In the genomic region with DNA sequence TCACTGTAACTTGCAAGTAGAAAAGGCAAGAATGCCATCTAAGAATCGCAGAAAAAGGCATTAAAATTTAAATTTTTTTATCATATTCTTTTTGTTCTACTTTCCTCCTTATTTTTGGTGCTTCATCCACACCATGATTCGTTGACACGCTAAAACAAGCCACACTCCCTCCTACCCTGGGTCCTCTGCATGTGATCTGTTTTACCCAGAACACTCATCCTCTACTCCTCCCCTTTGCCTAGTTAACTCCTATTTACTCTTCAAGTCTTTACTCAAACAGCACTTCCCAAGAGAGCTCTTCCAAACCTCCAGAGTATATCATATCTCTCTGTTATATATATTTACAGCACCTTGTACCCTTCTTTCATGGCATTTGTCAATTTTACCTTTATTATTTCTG, we compare ENCODE assay signal across 1 cellular context.
TF ChIP-seq lines count a peak whose summit lies in the region.

No MANE protein-coding gene starts in this region.

TF ChIP-seq in GM23338, 12 proteins besides CTCF, POLR2A, EP300 and RAD21 (continued from another document):
- TF ChIP-seq, protein P1, sequence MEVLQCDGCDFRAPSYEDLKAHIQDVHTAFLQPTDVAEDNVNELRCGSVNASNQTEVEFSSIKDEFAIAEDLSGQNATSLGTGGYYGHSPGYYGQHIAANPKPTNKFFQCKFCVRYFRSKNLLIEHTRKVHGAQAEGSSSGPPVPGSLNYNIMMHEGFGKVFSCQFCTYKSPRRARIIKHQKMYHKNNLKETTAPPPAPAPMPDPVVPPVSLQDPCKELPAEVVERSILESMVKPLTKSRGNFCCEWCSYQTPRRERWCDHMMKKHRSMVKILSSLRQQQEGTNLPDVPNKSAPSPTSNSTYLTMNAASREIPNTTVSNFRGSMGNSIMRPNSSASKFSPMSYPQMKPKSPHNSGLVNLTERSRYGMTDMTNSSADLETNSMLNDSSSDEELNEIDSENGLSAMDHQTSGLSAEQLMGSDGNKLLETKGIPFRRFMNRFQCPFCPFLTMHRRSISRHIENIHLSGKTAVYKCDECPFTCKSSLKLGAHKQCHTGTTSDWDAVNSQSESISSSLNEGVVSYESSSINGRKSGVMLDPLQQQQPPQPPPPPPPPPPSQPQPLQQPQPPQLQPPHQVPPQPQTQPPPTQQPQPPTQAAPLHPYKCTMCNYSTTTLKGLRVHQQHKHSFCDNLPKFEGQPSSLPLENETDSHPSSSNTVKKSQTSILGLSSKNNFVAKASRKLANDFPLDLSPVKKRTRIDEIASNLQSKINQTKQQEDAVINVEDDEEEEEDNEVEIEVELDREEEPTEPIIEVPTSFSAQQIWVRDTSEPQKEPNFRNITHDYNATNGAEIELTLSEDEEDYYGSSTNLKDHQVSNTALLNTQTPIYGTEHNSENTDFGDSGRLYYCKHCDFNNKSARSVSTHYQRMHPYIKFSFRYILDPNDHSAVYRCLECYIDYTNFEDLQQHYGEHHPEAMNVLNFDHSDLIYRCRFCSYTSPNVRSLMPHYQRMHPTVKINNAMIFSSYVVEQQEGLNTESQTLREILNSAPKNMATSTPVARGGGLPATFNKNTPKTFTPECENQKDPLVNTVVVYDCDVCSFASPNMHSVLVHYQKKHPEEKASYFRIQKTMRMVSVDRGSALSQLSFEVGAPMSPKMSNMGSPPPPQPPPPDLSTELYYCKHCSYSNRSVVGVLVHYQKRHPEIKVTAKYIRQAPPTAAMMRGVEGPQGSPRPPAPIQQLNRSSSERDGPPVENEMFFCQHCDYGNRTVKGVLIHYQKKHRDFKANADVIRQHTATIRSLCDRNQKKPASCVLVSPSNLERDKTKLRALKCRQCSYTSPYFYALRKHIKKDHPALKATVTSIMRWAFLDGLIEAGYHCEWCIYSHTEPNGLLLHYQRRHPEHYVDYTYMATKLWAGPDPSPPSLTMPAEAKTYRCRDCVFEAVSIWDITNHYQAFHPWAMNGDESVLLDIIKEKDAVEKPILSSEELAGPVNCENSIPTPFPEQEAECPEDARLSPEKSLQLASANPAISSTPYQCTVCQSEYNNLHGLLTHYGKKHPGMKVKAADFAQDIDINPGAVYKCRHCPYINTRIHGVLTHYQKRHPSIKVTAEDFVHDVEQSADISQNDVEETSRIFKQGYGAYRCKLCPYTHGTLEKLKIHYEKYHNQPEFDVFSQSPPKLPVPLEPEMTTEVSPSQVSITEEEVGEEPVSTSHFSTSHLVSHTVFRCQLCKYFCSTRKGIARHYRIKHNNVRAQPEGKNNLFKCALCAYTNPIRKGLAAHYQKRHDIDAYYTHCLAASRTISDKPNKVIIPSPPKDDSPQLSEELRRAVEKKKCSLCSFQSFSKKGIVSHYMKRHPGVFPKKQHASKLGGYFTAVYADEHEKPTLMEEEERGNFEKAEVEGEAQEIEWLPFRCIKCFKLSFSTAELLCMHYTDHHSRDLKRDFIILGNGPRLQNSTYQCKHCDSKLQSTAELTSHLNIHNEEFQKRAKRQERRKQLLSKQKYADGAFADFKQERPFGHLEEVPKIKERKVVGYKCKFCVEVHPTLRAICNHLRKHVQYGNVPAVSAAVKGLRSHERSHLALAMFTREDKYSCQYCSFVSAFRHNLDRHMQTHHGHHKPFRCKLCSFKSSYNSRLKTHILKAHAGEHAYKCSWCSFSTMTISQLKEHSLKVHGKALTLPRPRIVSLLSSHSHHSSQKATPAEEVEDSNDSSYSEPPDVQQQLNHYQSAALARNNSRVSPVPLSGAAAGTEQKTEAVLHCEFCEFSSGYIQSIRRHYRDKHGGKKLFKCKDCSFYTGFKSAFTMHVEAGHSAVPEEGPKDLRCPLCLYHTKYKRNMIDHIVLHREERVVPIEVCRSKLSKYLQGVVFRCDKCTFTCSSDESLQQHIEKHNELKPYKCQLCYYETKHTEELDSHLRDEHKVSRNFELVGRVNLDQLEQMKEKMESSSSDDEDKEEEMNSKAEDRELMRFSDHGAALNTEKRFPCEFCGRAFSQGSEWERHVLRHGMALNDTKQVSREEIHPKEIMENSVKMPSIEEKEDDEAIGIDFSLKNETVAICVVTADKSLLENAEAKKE (CRISPR knock-in tag; IDR thresholded peaks at IDR 0.05), result no peak
- TF ChIP-seq CREB1 (CRISPR knock-in tag; IDR thresholded peaks at IDR 0.05; ENCODE audit: low read depth), result no peak
- TF ChIP-seq, protein P2, sequence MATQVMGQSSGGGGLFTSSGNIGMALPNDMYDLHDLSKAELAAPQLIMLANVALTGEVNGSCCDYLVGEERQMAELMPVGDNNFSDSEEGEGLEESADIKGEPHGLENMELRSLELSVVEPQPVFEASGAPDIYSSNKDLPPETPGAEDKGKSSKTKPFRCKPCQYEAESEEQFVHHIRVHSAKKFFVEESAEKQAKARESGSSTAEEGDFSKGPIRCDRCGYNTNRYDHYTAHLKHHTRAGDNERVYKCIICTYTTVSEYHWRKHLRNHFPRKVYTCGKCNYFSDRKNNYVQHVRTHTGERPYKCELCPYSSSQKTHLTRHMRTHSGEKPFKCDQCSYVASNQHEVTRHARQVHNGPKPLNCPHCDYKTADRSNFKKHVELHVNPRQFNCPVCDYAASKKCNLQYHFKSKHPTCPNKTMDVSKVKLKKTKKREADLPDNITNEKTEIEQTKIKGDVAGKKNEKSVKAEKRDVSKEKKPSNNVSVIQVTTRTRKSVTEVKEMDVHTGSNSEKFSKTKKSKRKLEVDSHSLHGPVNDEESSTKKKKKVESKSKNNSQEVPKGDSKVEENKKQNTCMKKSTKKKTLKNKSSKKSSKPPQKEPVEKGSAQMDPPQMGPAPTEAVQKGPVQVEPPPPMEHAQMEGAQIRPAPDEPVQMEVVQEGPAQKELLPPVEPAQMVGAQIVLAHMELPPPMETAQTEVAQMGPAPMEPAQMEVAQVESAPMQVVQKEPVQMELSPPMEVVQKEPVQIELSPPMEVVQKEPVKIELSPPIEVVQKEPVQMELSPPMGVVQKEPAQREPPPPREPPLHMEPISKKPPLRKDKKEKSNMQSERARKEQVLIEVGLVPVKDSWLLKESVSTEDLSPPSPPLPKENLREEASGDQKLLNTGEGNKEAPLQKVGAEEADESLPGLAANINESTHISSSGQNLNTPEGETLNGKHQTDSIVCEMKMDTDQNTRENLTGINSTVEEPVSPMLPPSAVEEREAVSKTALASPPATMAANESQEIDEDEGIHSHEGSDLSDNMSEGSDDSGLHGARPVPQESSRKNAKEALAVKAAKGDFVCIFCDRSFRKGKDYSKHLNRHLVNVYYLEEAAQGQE (IDR thresholded peaks at IDR 0.05; ENCODE audit: unreplicated experiment), result no peak
